27 cellular contexts compared by ENCODE assay signal in genomic region chr2:104118889-104119288, GRCh38.
"Had no signal": no experiment of that assay in that cellular context is flagged by ENCODE, and none has a peak within 500 bp of the region (broad histone marks: within the 10 kb centered on the region; RNA-seq: fewer than 3 reads in every experiment).

No MANE protein-coding gene starts in this region.

- H3K36me3 Mint-ChIP-seq: naive thymus-derived CD4-positive, alpha-beta T cell; stimulated activated effector memory CD8-positive, alpha-beta T cell treated with anti-CD3 and anti-CD28 coated beads, Interleukin-12 subunit alpha, Interleukin-12 subunit beta, amount 100 ng/mL, for 72 hours had no signal

- H3K9me3 Mint-ChIP-seq: dendritic cell treated with granulocyte-macrophage colony-stimulating factor and Interleukin-4, amounts not matched to agents 40 ng/mL and 50 ng/mL, for 4 days; endodermal cell; nephron had no signal

- H3K4me3 Mint-ChIP-seq: dendritic cell treated with granulocyte-macrophage colony-stimulating factor and Interleukin-4, amounts not matched to agents 40 ng/mL and 50 ng/mL, for 4 days; endodermal cell; naive thymus-derived CD4-positive, alpha-beta T cell; nephron; stimulated activated effector memory CD8-positive, alpha-beta T cell treated with anti-CD3 and anti-CD28 coated beads, Interleukin-12 subunit alpha, Interleukin-12 subunit beta, amount 100 ng/mL, for 72 hours had no signal

- H3K36me3 ChIP-seq: colonic mucosa, esophagus muscularis mucosa, gastroesophageal sphincter, left lung, ovary, right lobe of liver, stomach, thyroid gland, vagina had no signal

- H3K27ac ChIP-seq: colonic mucosa, esophagus muscularis mucosa, foreskin keratinocyte, gastroesophageal sphincter, left lung, ovary, right lobe of liver, stomach, thyroid gland, vagina had no signal

- H3K27me3 Mint-ChIP-seq: dendritic cell treated with granulocyte-macrophage colony-stimulating factor and Interleukin-4, amounts not matched to agents 40 ng/mL and 50 ng/mL, for 4 days had no signal

- H3K9me3 ChIP-seq: colonic mucosa, esophagus muscularis mucosa, gastroesophageal sphincter, left lung, ovary, right lobe of liver, stomach, thyroid gland, vagina had no signal

- H3K27ac Mint-ChIP-seq: dendritic cell treated with granulocyte-macrophage colony-stimulating factor and Interleukin-4, amounts not matched to agents 40 ng/mL and 50 ng/mL, for 4 days; endodermal cell; naive thymus-derived CD4-positive, alpha-beta T cell; nephron; stimulated activated effector memory CD8-positive, alpha-beta T cell treated with anti-CD3 and anti-CD28 coated beads, Interleukin-12 subunit alpha, Interleukin-12 subunit beta, amount 100 ng/mL, for 72 hours had no signal

- H3K4me1 Mint-ChIP-seq: endodermal cell; naive thymus-derived CD4-positive, alpha-beta T cell; nephron; stimulated activated effector memory CD8-positive, alpha-beta T cell treated with anti-CD3 and anti-CD28 coated beads, Interleukin-12 subunit alpha, Interleukin-12 subunit beta, amount 100 ng/mL, for 72 hours had no signal

- H3K4me1 ChIP-seq: colonic mucosa, esophagus muscularis mucosa, foreskin keratinocyte, gastroesophageal sphincter, left lung, right lobe of liver, stomach, thyroid gland, vagina had no signal

- H3K27me3 ChIP-seq: colonic mucosa, esophagus muscularis mucosa, foreskin keratinocyte, gastroesophageal sphincter, left lung, ovary, right lobe of liver, stomach, thyroid gland, vagina had no signal

- H3K4me3 ChIP-seq: colonic mucosa, esophagus muscularis mucosa, gastroesophageal sphincter, left lung, ovary, right lobe of liver, stomach, thyroid gland, vagina had no signal

- DNase-seq: colonic mucosa; effector CD8-positive, alpha-beta T cell; endodermal cell; foreskin keratinocyte; hypothalamus; left cardiac atrium; left lung; mesenchymal stem cell; midbrain; naive thymus-derived CD4-positive, alpha-beta T cell; occipital lobe; ovary; posterior cingulate gyrus; right lobe of liver; small intestine; stimulated activated CD4-positive, alpha-beta T cell treated with anti-CD3 and anti-CD28 coated beads, Interleukin-15, amount 100 ng/mL, for 24 hours; stimulated activated CD4-positive, alpha-beta T cell treated with anti-CD3 and anti-CD28 coated beads, Interleukin-4, amount 100 ng/mL, for 1 hour; stimulated activated naive CD4-positive, alpha-beta T cell treated with Interleukin-2 at 50 U/mL for 16 hours; stomach; thyroid gland; trophoblast cell had no signal
